Comparison of ENCODE assay signal across 8 cellular contexts in the genomic region with DNA sequence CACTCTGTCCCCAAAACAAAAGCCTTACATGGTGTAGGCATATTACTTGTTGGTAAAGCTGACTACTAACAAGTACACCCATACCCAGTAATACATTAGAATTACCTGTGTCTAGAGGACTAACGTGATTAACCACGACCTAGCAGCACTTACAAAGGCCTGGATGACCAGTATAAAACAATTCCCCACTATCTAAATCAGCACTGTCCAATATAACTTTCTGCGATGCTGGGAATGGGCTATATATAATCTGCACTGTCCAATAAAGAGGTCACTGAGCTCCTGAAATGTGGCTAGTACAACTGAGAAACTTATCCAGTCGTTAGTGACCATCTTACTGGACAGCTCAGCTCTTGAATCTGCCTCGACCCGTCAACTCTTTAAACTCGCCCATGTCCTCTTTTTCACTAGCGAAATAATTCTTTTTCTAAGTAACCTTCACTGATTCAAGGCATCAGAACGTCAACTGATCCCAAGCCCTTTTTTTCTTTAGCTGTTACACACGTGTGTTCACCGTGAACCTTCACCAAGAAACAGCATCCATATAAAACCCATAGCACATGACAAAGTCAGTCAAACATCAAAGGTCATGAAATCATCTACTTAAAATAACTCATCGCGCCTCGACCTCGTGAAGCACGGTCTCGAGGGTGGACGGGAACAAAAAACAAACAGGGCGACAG.
A peak's percentile ranks its signal among the peaks of the same experiment; 100 is the strongest.
DNase-seq lines count a peak whose midpoint lies in the region.

No MANE protein-coding gene starts in this region.

- no peaks in the 10 kb centered on the region for H3K27me3 Mint-ChIP-seq in T-helper 2 cell treated with Interferon-gamma antibody and Interleukin-4, amounts not matched to agents 5 μg/mL and 100 μg/mL, for 36 hours (ENCODE audit: low read depth)

- H3K9me3 Mint-ChIP-seq in T-helper 2 cell treated with Interferon-gamma antibody and Interleukin-4, amounts not matched to agents 5 μg/mL and 100 μg/mL, for 36 hours, result no peaks in the 10 kb centered on the region

- H3K36me3 Mint-ChIP-seq in T-helper 2 cell treated with Interferon-gamma antibody and Interleukin-4, amounts not matched to agents 5 μg/mL and 100 μg/mL, for 36 hours (ENCODE audit: low read depth), result peaks cover 2% of the 10 kb centered on the region

- peak overlapping the region; percentile 86 for H3K4me3 Mint-ChIP-seq in T-helper 2 cell treated with Interferon-gamma antibody and Interleukin-4, amounts not matched to agents 5 μg/mL and 100 μg/mL, for 36 hours

- H3K27ac ChIP-seq in caudate nucleus (ENCODE audit: low read depth, low read length), result peak overlapping the region; percentile 96

- H3K4me1 Mint-ChIP-seq in T-helper 2 cell treated with Interferon-gamma antibody and Interleukin-4, amounts not matched to agents 5 μg/mL and 100 μg/mL, for 36 hours (ENCODE audit: low read depth), result peaks cover 27% of the 10 kb centered on the region

- H3K27ac Mint-ChIP-seq in T-helper 2 cell treated with Interferon-gamma antibody and Interleukin-4, amounts not matched to agents 5 μg/mL and 100 μg/mL, for 36 hours, result peak overlapping the region; percentile 88

- DNase-seq in T-helper 2 cell treated with Interferon-gamma antibody and Interleukin-4, amounts not matched to agents 5 μg/mL and 100 μg/mL, for 36 hours (ENCODE audit: low spot score), result no peak
- no peak for DNase-seq in T-helper 2 cell
- DNase-seq in NAMALWA (ENCODE audit: low spot score), result peak; percentile 76
- DNase-seq in caudate nucleus (lab: John Stamatoyannopoulos, UW), result peak in 2 of 61 donors; percentile 58 to 66
- peak; percentile 63 for DNase-seq in midbrain (lab: John Stamatoyannopoulos, UW)
- no peak for DNase-seq in stimulated activated CD4-positive, alpha-beta T cell treated with anti-CD3 and anti-CD28 coated beads, Interleukin-12 subunit alpha, Interleukin-12 subunit beta, amount 100 ng/mL, for 4 hours
- DNase-seq in stimulated activated CD4-positive, alpha-beta T cell treated with anti-CD3 and anti-CD28 coated beads, Interleukin-2, amount 100 ng/mL, for 48 hours, result no peak
- DNase-seq in NCI-H345 (lab: John Stamatoyannopoulos, UW), result no peak

Comparison
In these comparisons a context has a peak if more than half of its experiments do, and no peak if none do; other contexts are left out.
1. DNase-seq: peak in NAMALWA (single experiment) and midbrain (single experiment); none in T-helper 2 cell treated with Interferon-gamma antibody and Interleukin-4, amounts not matched to agents 5 μg/mL and 100 μg/mL, for 36 hours (single experiment), T-helper 2 cell (0 of 5), stimulated activated CD4-positive, alpha-beta T cell treated with anti-CD3 and anti-CD28 coated beads, Interleukin-12 subunit alpha, Interleukin-12 subunit beta, amount 100 ng/mL, for 4 hours (single experiment), stimulated activated CD4-positive, alpha-beta T cell treated with anti-CD3 and anti-CD28 coated beads, Interleukin-2, amount 100 ng/mL, for 48 hours (0 of 2) and NCI-H345 (single experiment).